ENCODE assay signal across 16 cellular contexts in the genomic region with DNA sequence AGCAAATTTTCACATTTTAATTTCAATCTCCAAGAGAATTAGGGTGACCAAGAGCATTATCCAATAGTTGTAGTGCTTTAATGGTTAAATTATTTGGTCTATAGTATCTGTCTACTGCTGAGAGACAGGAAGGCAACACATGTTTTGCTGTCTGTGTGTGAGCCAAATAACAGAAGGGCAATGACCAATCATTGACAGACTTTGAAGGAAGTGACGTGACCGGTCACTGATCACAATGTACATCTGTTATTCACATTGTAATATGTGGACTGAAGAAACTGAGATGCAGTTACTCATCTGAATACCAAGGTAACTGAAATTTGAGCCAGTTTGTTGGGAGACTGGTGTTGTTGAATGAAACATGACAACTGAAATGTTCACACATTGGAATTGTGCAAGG.
"Had no signal": no experiment of that assay in that cellular context is flagged by ENCODE, and none has a peak within 500 bp of the region (broad histone marks: within the 10 kb centered on the region; RNA-seq: fewer than 3 reads in every experiment).

No MANE protein-coding gene starts in this region.

- H3K27me3 Mint-ChIP-seq: dendritic cell treated with granulocyte-macrophage colony-stimulating factor and Interleukin-4, amounts not matched to agents 40 ng/mL and 50 ng/mL, for 4 days had no signal

- H3K4me3 ChIP-seq: esophagus muscularis mucosa, hepatocyte, lower lobe of right lung, tibial artery had no signal

- H3K27me3 ChIP-seq: esophagus muscularis mucosa, hepatocyte, tibial artery had no signal

- DNase-seq: activated CD4-positive, alpha-beta T cell treated with anti-CD3 and anti-CD28 coated beads, Interleukin-2, amount 50 U/mL, for 1 hour; activated CD4-positive, CD25-positive, alpha-beta regulatory T cell treated with anti-CD3 and anti-CD28 coated beads, Interleukin-2, amount 50 U/mL, for 72 hours; activated gamma-delta T cell treated with Interleukin-2 at 50 U/mL for 16 hours; effector CD8-positive, alpha-beta T cell; islet precursor cell; lower lobe of right lung; natural killer cell; stimulated activated CD4-positive, alpha-beta T cell treated with anti-CD3 and anti-CD28 coated beads, Interleukin-2, amount 100 ng/mL, for 24 hours; stimulated activated naive CD8-positive, alpha-beta T cell treated with anti-CD3 and anti-CD28 coated beads, Interleukin-15, Interleukin-2, amounts not matched to agents 100 U/mL and 50 U/mL, for 24 hours; substantia nigra; tibial artery had no signal

- H3K4me3 Mint-ChIP-seq: activated T-helper 1 cell treated with anti-CD3 and anti-CD28 coated beads, Interleukin-12 subunit alpha, Interleukin-12 subunit beta, Interleukin-2, Interleukin-4 antibody, amounts not matched to agents 30 ng/mL and 10 ng/mL and 1 ng/mL, durations not matched to agents 14 hours and 24 hours and 36 hours; dendritic cell treated with granulocyte-macrophage colony-stimulating factor and Interleukin-4, amounts not matched to agents 40 ng/mL and 50 ng/mL, for 4 days; natural killer cell had no signal

- H3K9me3 Mint-ChIP-seq: activated naive CD4-positive, alpha-beta T cell treated with anti-CD3 and anti-CD28 coated beads, Interleukin-2, amount 50 U/mL, for 72 hours; activated T-helper 1 cell treated with anti-CD3 and anti-CD28 coated beads, Interleukin-12 subunit alpha, Interleukin-12 subunit beta, Interleukin-2, Interleukin-4 antibody, amounts not matched to agents 30 ng/mL and 10 ng/mL and 1 ng/mL, durations not matched to agents 14 hours and 24 hours and 36 hours; dendritic cell treated with granulocyte-macrophage colony-stimulating factor and Interleukin-4, amounts not matched to agents 40 ng/mL and 50 ng/mL, for 4 days had no signal

- ATAC-seq: activated naive CD4-positive, alpha-beta T cell treated with anti-CD3 and anti-CD28 coated beads, Interleukin-2, amount 50 U/mL, for 72 hours; lower lobe of right lung; natural killer cell; stimulated activated naive CD8-positive, alpha-beta T cell treated with anti-CD3 and anti-CD28 coated beads, Interleukin-15, Interleukin-2, amounts not matched to agents 100 U/mL and 50 U/mL, for 24 hours had no signal

- H3K36me3 Mint-ChIP-seq: activated naive CD4-positive, alpha-beta T cell treated with anti-CD3 and anti-CD28 coated beads, Interleukin-2, amount 50 U/mL, for 72 hours; natural killer cell had no signal

- H3K4me1 Mint-ChIP-seq: natural killer cell had no signal

- H3K27ac Mint-ChIP-seq: activated naive CD4-positive, alpha-beta T cell treated with anti-CD3 and anti-CD28 coated beads, Interleukin-2, amount 50 U/mL, for 72 hours; activated T-helper 1 cell treated with anti-CD3 and anti-CD28 coated beads, Interleukin-12 subunit alpha, Interleukin-12 subunit beta, Interleukin-2, Interleukin-4 antibody, amounts not matched to agents 30 ng/mL and 10 ng/mL and 1 ng/mL, durations not matched to agents 14 hours and 24 hours and 36 hours; dendritic cell treated with granulocyte-macrophage colony-stimulating factor and Interleukin-4, amounts not matched to agents 40 ng/mL and 50 ng/mL, for 4 days; natural killer cell had no signal

- H3K36me3 ChIP-seq: esophagus muscularis mucosa, lower lobe of right lung, tibial artery had no signal
